ENCODE assay signal across 9 cellular contexts in the genomic region with DNA sequence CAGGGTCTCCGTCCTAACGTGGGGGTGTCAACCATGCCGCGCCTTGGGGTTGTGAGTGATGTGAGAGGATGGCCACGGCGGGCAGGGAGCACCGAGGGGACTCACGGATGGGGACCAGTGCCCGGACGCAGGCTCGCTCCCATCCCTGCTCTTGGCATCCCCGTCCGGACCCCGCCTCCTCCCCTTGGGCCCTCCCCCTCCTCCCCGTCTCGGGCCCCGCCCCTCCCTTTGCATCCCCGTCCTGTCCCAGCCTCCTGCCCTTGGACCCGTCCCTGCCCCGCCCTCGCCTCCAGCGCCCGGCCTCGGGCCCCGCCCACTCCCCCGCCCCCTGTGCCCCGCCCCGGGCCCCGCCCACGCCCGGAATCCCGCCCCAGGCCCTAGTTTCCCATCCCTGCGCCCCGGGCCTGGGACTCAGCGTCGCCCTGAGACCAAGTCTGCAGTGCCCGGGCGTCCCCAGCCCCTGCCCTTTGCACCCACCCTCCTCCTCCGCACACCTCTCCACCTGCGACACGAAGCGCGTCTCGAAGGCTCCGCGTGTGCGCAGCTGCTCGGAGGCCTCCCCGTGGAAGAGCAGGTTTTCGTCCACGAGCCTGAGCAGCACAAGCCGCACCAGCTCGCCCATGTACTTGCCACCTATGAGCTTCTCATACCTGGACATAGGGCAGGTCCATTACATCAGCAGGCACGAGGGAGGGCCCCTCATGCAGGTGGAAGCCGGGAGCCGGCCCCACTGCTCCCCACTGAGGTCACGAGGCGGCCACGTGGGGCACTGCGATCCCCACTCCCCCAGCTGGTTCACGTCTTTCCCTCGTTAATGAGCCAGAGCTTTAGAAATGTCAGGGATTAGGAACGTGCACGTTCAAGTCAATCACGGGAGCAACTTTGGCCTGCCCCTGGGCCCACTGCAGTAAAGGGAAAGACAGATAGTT. TPM values are rescaled to one million over a fixed set of nuclear protein-coding genes. Genes with fewer than 3 reads are reported as not detected.
DNase-seq lines count a peak whose midpoint lies in the region; ATAC-seq, FAIRE-seq and TF ChIP-seq lines count a peak whose summit lies in the region.
"Had no signal": no experiment of that assay in that cellular context is flagged by ENCODE, and none has a peak within 500 bp of the region (broad histone marks: within the 10 kb centered on the region; RNA-seq: fewer than 3 reads in every experiment).

No MANE protein-coding gene starts in this region.

- H3K4me1 ChIP-seq in A549: no peaks in the 10 kb centered on the region
- peaks cover 7% of the 10 kb centered on the region for H3K4me1 ChIP-seq in effector memory CD4-positive, alpha-beta T cell (ENCODE audit: control insufficient read depth, insufficient read depth, low read length, poor library complexity, severe bottlenecking)

- ATAC-seq in A549 (peak in 1 of 2 experiments; percentile 82; a peak in 3 of 6 replicates), HG03095 (IDR thresholded peaks at IDR 0.05; ENCODE audit: unreplicated experiment) (no peak)

- peak; percentile 46 to 65 for DNase-seq in A549 (ENCODE audit: low read depth in 1 of 2, low spot score in 1 of 2)
- peak; percentile 24 for DNase-seq in HT-29 (ENCODE audit: low spot score)
- DNase-seq in activated CD8-positive, alpha-beta memory T cell treated with anti-CD3 and anti-CD28 coated beads for 4 hours (ENCODE audit: low read depth in 2 of 2): peak; percentile 19 to 47
- peak; percentile 43 to 73 (median 53) for DNase-seq in effector memory CD4-positive, alpha-beta T cell
- DNase-seq in medulla oblongata (ENCODE audit: extremely low spot score): peak; percentile 57
- peak; percentile 17 for DNase-seq in stimulated activated CD8-positive, alpha-beta memory T cell treated with anti-CD3 and anti-CD28 coated beads, Interleukin-12 subunit alpha, Interleukin-12 subunit beta, amount 100 ng/mL, for 24 hours (ENCODE audit: extremely low read depth)
- no peak for DNase-seq in SW 1271 (lab: John Stamatoyannopoulos, UW)

- H3K4me3 ChIP-seq in A549: no peak overlapping the region
- peak overlapping the region; percentile 42 for H3K4me3 ChIP-seq in effector memory CD4-positive, alpha-beta T cell (ENCODE audit: insufficient read depth, low read depth, low read length, poor library complexity, severe bottlenecking)

- whole genome bisulfite sequencing in A549 (ENCODE audit: missing lambda C conversion rate): 89% methylated on average over 40 of the region's 65 CpGs

- TF ChIP-seq EP300 in A549 (IDR thresholded peaks at IDR 0.05): no peak

- no peaks in the 10 kb centered on the region for H3K27me3 ChIP-seq in effector memory CD4-positive, alpha-beta T cell (replicated peaks; ENCODE audit: control insufficient read depth, insufficient read depth, low read length, poor library complexity, severe bottlenecking)

- no peak for TF ChIP-seq RAD21 in A549 (conservative IDR thresholded peaks at IDR 0.05 in 1 of 2, IDR thresholded peaks at IDR 0.05 in 1 of 2)

- H3K9me3 ChIP-seq in A549: no peaks in the 10 kb centered on the region
- H3K9me3 ChIP-seq in effector memory CD4-positive, alpha-beta T cell (ENCODE audit: control insufficient read depth, low read length): no peaks in the 10 kb centered on the region

- H3K27ac ChIP-seq in A549: no peak overlapping the region
- no peak overlapping the region for H3K27ac ChIP-seq in effector memory CD4-positive, alpha-beta T cell (ENCODE audit: insufficient read depth, low read length, poor library complexity, severe bottlenecking)

- CTCF ChIA-PET in A549 (lab: Yijun Ruan, JAX): interaction anchor here (1.0 to 2.0 kb wide), 2 partner anchors 51 to 127 kb away, joined by 3 to 5 read pairs; no protein-coding TSS in a partner anchor

- no peak for TF ChIP-seq POLR2A in A549 (IDR thresholded peaks at IDR 0.05; ENCODE audit: low read length)

- POLR2A ChIA-PET in A549 (lab: Yijun Ruan, JAX): no interaction called here

- H3K36me3 ChIP-seq in effector memory CD4-positive, alpha-beta T cell (ENCODE audit: control insufficient read depth, insufficient read depth, low read length): no peaks in the 10 kb centered on the region

- no peak for FAIRE-seq in A549 (lab: Jason Lieb, UNC)

- TF ChIP-seq CTCF in A549 (IDR thresholded peaks at IDR 0.05): no peak

- peak overlapping the region; percentile 58 for H3K4me2 ChIP-seq in A549

TF ChIP-seq in A549, 52 proteins besides CTCF, POLR2A, EP300 and RAD21:
- TF ChIP-seq FOSL2 (IDR thresholded peaks at IDR 0.05) (no peak), FOSL2 (CRISPR knock-in tag; IDR thresholded peaks at IDR 0.05) (no peak), KDM1A (IDR thresholded peaks at IDR 0.05; ENCODE audit: low read depth) (no peak), ZNF302 (CRISPR knock-in tag; IDR thresholded peaks at IDR 0.05) (no peak)

RNA-seq across cellular contexts. Expression of gene MYL7, which starts 5.1 kb away (rescaled TPM):
- polyA plus RNA-seq in A549 (2011; rRNA removed) (not detected in 2 replicates), A549 (2017; fragmentation: RNase III; extraction: RNeasy Plus Mini Kit Qiagen cat#74134 plus additional on column Dnase treatment) (not detected in 3 replicates)
- polyA plus RNA-seq in A549 (2012; cell fraction: cytosol; rRNA removed): not detected in 2 replicates
- 0.22 TPM in 1 of 2 replicates, not detected in the other for polyA plus RNA-seq in A549 (2012; cell fraction: nucleus; rRNA removed)
- polyA minus RNA-seq in A549 (2011; rRNA and poly(A)+ RNA removed): not detected in 2 replicates
- total RNA-seq in HT-29 (2014; rRNA removed; shearing (Covaris generic)): not detected in 2 replicates
- total RNA-seq: liver had no signal
- polyA plus RNA-seq: liver had no signal

RNA-seq across cellular contexts. Expression of gene POLD2, which starts 22.9 kb away (rescaled TPM):
- polyA plus RNA-seq in A549 (2011; rRNA removed): 126 and 132 TPM in 2 replicates
- 266 and 297 TPM in 2 replicates for polyA plus RNA-seq in A549 (2012; cell fraction: cytosol; rRNA removed)
- polyA plus RNA-seq in A549 (2012; cell fraction: nucleus; rRNA removed): 269 and 274 TPM in 2 replicates
- polyA plus RNA-seq in A549 (2017; fragmentation: RNase III; extraction: RNeasy Plus Mini Kit Qiagen cat#74134 plus additional on column Dnase treatment): 138 TPM in 3 replicates
- polyA minus RNA-seq in A549 (2011; rRNA and poly(A)+ RNA removed): 62.7 and 104 TPM in 2 replicates
- 258 and 277 TPM in 2 replicates for total RNA-seq in HT-29 (2014; rRNA removed; shearing (Covaris generic))

RNA-seq across cellular contexts. Expression of gene AEBP1, which starts 42.1 kb away (rescaled TPM):
- polyA plus RNA-seq in A549 (2011; rRNA removed): not detected in 2 replicates
- polyA plus RNA-seq in A549 (2012; cell fraction: cytosol; rRNA removed): not detected in 2 replicates
- 0.02 TPM in 1 of 2 replicates, not detected in the other for polyA plus RNA-seq in A549 (2012; cell fraction: nucleus; rRNA removed)
- not detected in 3 replicates for polyA plus RNA-seq in A549 (2017; fragmentation: RNase III; extraction: RNeasy Plus Mini Kit Qiagen cat#74134 plus additional on column Dnase treatment)
- not detected in 2 replicates for polyA minus RNA-seq in A549 (2011; rRNA and poly(A)+ RNA removed)
- not detected in 2 replicates for total RNA-seq in HT-29 (2014; rRNA removed; shearing (Covaris generic))

RNA-seq across cellular contexts. Expression of gene GCK, which starts 43.0 kb away (rescaled TPM):
- polyA plus RNA-seq in A549 (2011; rRNA removed) (not detected in 2 replicates), A549 (2017; fragmentation: RNase III; extraction: RNeasy Plus Mini Kit Qiagen cat#74134 plus additional on column Dnase treatment) (0.12 TPM in 1 of 3 replicates, not detected in the others)
- 0.03 TPM in 1 of 2 replicates, not detected in the other for polyA plus RNA-seq in A549 (2012; cell fraction: cytosol; rRNA removed)
- polyA plus RNA-seq in A549 (2012; cell fraction: nucleus; rRNA removed): not detected in 2 replicates
- polyA minus RNA-seq in A549 (2011; rRNA and poly(A)+ RNA removed): not detected in 2 replicates
- not detected in 2 replicates for total RNA-seq in HT-29 (2014; rRNA removed; shearing (Covaris generic))

RNA-seq across cellular contexts. Expression of gene YKT6, which starts 54.5 kb away (rescaled TPM):
- polyA plus RNA-seq in A549 (2011; rRNA removed) (113 and 142 TPM in 2 replicates), A549 (2017; fragmentation: RNase III; extraction: RNeasy Plus Mini Kit Qiagen cat#74134 plus additional on column Dnase treatment) (130 to 133 TPM (median 130 TPM) in 3 replicates)
- 86.7 and 111 TPM in 2 replicates for polyA plus RNA-seq in A549 (2012; cell fraction: cytosol; rRNA removed)
- 82.2 and 89.2 TPM in 2 replicates for polyA plus RNA-seq in A549 (2012; cell fraction: nucleus; rRNA removed)
- polyA minus RNA-seq in A549 (2011; rRNA and poly(A)+ RNA removed): 118 and 131 TPM in 2 replicates
- total RNA-seq in HT-29 (2014; rRNA removed; shearing (Covaris generic)): 127 and 138 TPM in 2 replicates

Comparison
In these comparisons a context has a peak if more than half of its experiments do, and no peak if none do; other contexts are left out.
1. DNase-seq: peak in A549 (2 of 2), HT-29 (single experiment), activated CD8-positive, alpha-beta memory T cell treated with anti-CD3 and anti-CD28 coated beads for 4 hours (2 of 2), effector memory CD4-positive, alpha-beta T cell (3 of 3), medulla oblongata (single experiment) and stimulated activated CD8-positive, alpha-beta memory T cell treated with anti-CD3 and anti-CD28 coated beads, Interleukin-12 subunit alpha, Interleukin-12 subunit beta, amount 100 ng/mL, for 24 hours (single experiment); none in SW 1271 (0 of 2).